ENCODE assay signal across 19 cellular contexts in genomic region chr7:117138474-117138873, GRCh38.
"Had no signal": no experiment of that assay in that cellular context is flagged by ENCODE, and none has a peak within 500 bp of the region (broad histone marks: within the 10 kb centered on the region; RNA-seq: fewer than 3 reads in every experiment).

No MANE protein-coding gene starts in this region.

- DNase-seq: effector memory CD8-positive, alpha-beta T cell; esophagus squamous epithelium; foreskin fibroblast; glutamatergic neuron; kidney glomerular epithelial cell; mammary epithelial cell; natural killer cell; nucleus accumbens; ovary; sigmoid colon; stimulated activated CD4-positive, alpha-beta T cell treated with anti-CD3 and anti-CD28 coated beads, Interleukin-2, amount 100 ng/mL, for 24 hours; stimulated activated CD4-positive, alpha-beta T cell treated with anti-CD3 and anti-CD28 coated beads, Interleukin-4, amount 100 ng/mL, for 4 hours; stimulated activated naive CD4-positive, alpha-beta T cell treated with Interleukin-2 at 50 U/mL for 16 hours had no signal

- H3K4me1 ChIP-seq: gastroesophageal sphincter, sigmoid colon, vagina had no signal

- H3K27ac Mint-ChIP-seq: effector memory CD8-positive, alpha-beta T cell; natural killer cell had no signal

- H3K9me3 ChIP-seq: esophagus squamous epithelium, gastroesophageal sphincter, ovary, right atrium auricular region, sigmoid colon, vagina had no signal

- H3K27ac ChIP-seq: esophagus squamous epithelium, gastroesophageal sphincter, ovary, right atrium auricular region, sigmoid colon, skin epidermis, vagina had no signal

- ATAC-seq: effector memory CD8-positive, alpha-beta T cell; gastroesophageal sphincter; left lobe of liver; natural killer cell had no signal

- H3K4me3 ChIP-seq: esophagus squamous epithelium, gastroesophageal sphincter, ovary, right atrium auricular region, sigmoid colon, skin epidermis, vagina had no signal

- H3K36me3 ChIP-seq: ovary, vagina had no signal

- H3K4me3 Mint-ChIP-seq: effector memory CD8-positive, alpha-beta T cell; natural killer cell; neural crest cell had no signal

- H3K4me1 Mint-ChIP-seq: neural crest cell had no signal

- H3K27me3 Mint-ChIP-seq: effector memory CD8-positive, alpha-beta T cell had no signal

- H3K27me3 ChIP-seq: esophagus squamous epithelium, gastroesophageal sphincter, ovary, right atrium auricular region, sigmoid colon, vagina had no signal

- H3K9me3 Mint-ChIP-seq: effector memory CD8-positive, alpha-beta T cell; natural killer cell; neural crest cell had no signal
